ENCODE assay signal across 1 cellular context in the genomic region with DNA sequence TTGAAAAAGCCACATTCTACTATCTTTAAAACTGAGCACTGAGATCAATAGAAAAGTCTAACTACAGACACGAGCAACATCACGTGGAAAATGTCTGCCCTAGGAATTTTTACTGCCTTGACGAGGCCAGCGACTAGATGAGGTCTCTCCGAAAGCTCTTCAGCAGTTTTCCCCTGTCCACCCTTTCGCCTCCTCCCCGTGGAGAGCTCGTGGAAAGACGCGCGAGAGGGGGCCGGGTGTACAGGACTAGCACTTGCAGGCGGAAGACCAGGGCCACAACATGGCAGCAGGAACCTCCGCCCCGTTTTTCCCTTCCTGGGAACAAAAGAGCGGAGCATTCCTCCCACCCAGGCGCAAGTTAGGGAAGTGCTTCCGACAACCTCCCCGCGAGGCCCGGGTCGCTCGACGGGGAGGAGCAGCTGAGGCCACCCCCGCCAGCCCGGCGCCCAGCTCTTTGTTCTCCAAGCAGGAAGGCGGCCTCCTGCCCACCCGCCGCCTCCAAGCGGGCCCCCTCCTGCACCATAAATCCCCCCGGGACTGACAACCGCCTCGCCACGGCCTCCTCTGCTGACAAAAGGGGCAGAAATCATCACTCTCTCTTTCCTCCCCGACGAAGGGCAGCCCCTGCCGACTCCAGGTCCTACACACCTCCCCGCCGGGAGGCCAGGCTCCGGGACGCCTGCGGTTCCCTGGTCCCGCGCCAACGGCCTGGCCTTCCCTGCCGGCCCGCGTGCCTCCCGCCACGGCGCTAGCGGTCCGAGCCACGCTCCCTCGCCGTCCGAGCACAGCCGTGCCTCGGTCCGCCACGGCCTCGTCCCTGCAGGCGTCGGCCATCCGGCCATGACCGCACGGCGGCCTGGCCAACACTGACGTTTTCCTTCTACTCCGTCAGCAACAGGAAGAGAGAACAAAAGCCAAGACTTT.
TF ChIP-seq lines count a peak whose summit lies in the region.

No MANE protein-coding gene starts in this region.

TF ChIP-seq in GM12878, 131 proteins besides CTCF, POLR2A, EP300 and RAD21 (continued from another document and continues in another):
- TF ChIP-seq, protein P1, sequence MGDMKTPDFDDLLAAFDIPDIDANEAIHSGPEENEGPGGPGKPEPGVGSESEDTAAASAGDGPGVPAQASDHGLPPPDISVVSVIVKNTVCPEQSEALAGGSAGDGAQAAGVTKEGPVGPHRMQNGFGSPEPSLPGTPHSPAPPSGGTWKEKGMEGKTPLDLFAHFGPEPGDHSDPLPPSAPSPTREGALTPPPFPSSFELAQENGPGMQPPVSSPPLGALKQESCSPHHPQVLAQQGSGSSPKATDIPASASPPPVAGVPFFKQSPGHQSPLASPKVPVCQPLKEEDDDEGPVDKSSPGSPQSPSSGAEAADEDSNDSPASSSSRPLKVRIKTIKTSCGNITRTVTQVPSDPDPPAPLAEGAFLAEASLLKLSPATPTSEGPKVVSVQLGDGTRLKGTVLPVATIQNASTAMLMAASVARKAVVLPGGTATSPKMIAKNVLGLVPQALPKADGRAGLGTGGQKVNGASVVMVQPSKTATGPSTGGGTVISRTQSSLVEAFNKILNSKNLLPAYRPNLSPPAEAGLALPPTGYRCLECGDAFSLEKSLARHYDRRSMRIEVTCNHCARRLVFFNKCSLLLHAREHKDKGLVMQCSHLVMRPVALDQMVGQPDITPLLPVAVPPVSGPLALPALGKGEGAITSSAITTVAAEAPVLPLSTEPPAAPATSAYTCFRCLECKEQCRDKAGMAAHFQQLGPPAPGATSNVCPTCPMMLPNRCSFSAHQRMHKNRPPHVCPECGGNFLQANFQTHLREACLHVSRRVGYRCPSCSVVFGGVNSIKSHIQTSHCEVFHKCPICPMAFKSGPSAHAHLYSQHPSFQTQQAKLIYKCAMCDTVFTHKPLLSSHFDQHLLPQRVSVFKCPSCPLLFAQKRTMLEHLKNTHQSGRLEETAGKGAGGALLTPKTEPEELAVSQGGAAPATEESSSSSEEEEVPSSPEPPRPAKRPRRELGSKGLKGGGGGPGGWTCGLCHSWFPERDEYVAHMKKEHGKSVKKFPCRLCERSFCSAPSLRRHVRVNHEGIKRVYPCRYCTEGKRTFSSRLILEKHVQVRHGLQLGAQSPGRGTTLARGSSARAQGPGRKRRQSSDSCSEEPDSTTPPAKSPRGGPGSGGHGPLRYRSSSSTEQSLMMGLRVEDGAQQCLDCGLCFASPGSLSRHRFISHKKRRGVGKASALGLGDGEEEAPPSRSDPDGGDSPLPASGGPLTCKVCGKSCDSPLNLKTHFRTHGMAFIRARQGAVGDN (IDR thresholded peaks at IDR 0.05) = no peak; the same call in 1 of the 2 replicates
- TF ChIP-seq TCF3 (IDR thresholded peaks at IDR 0.05; ENCODE audit: borderline replicate concordance, insufficient read depth, low read depth, low read length) = no peak
- TF ChIP-seq ZNF207 (IDR thresholded peaks at IDR 0.05; ENCODE audit: borderline replicate concordance) = no peak
- TF ChIP-seq, protein P2, sequence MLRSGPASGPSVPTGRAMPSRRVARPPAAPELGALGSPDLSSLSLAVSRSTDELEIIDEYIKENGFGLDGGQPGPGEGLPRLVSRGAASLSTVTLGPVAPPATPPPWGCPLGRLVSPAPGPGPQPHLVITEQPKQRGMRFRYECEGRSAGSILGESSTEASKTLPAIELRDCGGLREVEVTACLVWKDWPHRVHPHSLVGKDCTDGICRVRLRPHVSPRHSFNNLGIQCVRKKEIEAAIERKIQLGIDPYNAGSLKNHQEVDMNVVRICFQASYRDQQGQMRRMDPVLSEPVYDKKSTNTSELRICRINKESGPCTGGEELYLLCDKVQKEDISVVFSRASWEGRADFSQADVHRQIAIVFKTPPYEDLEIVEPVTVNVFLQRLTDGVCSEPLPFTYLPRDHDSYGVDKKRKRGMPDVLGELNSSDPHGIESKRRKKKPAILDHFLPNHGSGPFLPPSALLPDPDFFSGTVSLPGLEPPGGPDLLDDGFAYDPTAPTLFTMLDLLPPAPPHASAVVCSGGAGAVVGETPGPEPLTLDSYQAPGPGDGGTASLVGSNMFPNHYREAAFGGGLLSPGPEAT (IDR thresholded peaks at IDR 0.05; ENCODE audit: low read depth) = no peak
- TF ChIP-seq MXI1 (IDR thresholded peaks at IDR 0.05; ENCODE audit: low read depth, low read length) = no peak
- peak; percentile 47 for TF ChIP-seq BACH1 (IDR thresholded peaks at IDR 0.05; ENCODE audit: borderline replicate concordance)
- TF ChIP-seq ZSCAN29 (IDR thresholded peaks at IDR 0.05) = no peak
- no peak for TF ChIP-seq RCOR1 (conservative IDR thresholded peaks at IDR 0.05; ENCODE audit: low read depth, low read length)
- TF ChIP-seq NKRF (conservative IDR thresholded peaks at IDR 0.05) = no peak; the same call in none of the 2 replicates
- TF ChIP-seq LARP7 (IDR thresholded peaks at IDR 0.05) = peak; percentile 89
- TF ChIP-seq, protein P3, sequence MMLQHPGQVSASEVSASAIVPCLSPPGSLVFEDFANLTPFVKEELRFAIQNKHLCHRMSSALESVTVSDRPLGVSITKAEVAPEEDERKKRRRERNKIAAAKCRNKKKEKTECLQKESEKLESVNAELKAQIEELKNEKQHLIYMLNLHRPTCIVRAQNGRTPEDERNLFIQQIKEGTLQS (IDR thresholded peaks at IDR 0.05; ENCODE audit: borderline replicate concordance, extremely low read depth, low read depth, low read length) = no peak
- TF ChIP-seq SPI1 (IDR thresholded peaks at IDR 0.05; ENCODE audit: borderline replicate concordance, insufficient read depth, low read depth, low read length) = no peak
- TF ChIP-seq SMAD5 (IDR thresholded peaks at IDR 0.05; ENCODE audit: low read depth) = no peak
- TF ChIP-seq SREBF1 (IDR thresholded peaks at IDR 0.05; ENCODE audit: low read length) = no peak
- no peak for TF ChIP-seq PAX8 (IDR thresholded peaks at IDR 0.05)
- TF ChIP-seq GABPA (IDR thresholded peaks at IDR 0.05; ENCODE audit: low read depth) = no peak
- no peak for TF ChIP-seq IRF4 (IDR thresholded peaks at IDR 0.05; ENCODE audit: low read depth, low read length)
- TF ChIP-seq EZH2 (IDR thresholded peaks at IDR 0.05; ENCODE audit: borderline replicate concordance, control insufficient read depth, low read depth, low read length) = no peak
- TF ChIP-seq POLR2AphosphoS5 (IDR thresholded peaks at IDR 0.05; ENCODE audit: low read length) = peak; percentile 51
- TF ChIP-seq WRNIP1 (IDR thresholded peaks at IDR 0.05; ENCODE audit: borderline replicate concordance, low read depth, low read length) = no peak
- TF ChIP-seq SREBF2 (IDR thresholded peaks at IDR 0.05; ENCODE audit: low read length) = no peak
- TF ChIP-seq NFIC (IDR thresholded peaks at IDR 0.05; ENCODE audit: low read depth, low read length) = no peak
- TF ChIP-seq HDAC6 (IDR thresholded peaks at IDR 0.05; ENCODE audit: unreplicated experiment) = no peak
- TF ChIP-seq HDGF (IDR thresholded peaks at IDR 0.05) = no peak
- TF ChIP-seq NRF1 (conservative IDR thresholded peaks at IDR 0.05; ENCODE audit: low read depth, low read length) = no peak
- TF ChIP-seq KAT2A (conservative IDR thresholded peaks at IDR 0.05; ENCODE audit: control insufficient read depth, low read depth, low read length) = no peak
- TF ChIP-seq SMARCA5 (IDR thresholded peaks at IDR 0.05) = no peak; the same call in 1 of the 2 replicates
- no peak for TF ChIP-seq ATF7 (IDR thresholded peaks at IDR 0.05; ENCODE audit: low read depth)
- TF ChIP-seq NFYA (IDR thresholded peaks at IDR 0.05; ENCODE audit: borderline replicate concordance, low read depth, low read length) = no peak
- no peak for TF ChIP-seq SKIL (IDR thresholded peaks at IDR 0.05; ENCODE audit: low read depth, poor library complexity, severe bottlenecking)
- TF ChIP-seq EED (IDR thresholded peaks at IDR 0.05; ENCODE audit: low read depth) = peak; percentile 47
- TF ChIP-seq, protein P4, sequence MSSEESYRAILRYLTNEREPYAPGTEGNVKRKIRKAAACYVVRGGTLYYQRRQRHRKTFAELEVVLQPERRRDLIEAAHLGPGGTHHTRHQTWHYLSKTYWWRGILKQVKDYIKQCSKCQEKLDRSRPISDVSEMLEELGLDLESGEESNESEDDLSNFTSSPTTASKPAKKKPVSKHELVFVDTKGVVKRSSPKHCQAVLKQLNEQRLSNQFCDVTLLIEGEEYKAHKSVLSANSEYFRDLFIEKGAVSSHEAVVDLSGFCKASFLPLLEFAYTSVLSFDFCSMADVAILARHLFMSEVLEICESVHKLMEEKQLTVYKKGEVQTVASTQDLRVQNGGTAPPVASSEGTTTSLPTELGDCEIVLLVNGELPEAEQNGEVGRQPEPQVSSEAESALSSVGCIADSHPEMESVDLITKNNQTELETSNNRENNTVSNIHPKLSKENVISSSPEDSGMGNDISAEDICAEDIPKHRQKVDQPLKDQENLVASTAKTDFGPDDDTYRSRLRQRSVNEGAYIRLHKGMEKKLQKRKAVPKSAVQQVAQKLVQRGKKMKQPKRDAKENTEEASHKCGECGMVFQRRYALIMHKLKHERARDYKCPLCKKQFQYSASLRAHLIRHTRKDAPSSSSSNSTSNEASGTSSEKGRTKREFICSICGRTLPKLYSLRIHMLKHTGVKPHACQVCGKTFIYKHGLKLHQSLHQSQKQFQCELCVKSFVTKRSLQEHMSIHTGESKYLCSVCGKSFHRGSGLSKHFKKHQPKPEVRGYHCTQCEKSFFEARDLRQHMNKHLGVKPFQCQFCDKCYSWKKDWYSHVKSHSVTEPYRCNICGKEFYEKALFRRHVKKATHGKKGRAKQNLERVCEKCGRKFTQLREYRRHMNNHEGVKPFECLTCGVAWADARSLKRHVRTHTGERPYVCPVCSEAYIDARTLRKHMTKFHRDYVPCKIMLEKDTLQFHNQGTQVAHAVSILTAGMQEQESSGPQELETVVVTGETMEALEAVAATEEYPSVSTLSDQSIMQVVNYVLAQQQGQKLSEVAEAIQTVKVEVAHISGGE (CRISPR knock-in tag; IDR thresholded peaks at IDR 0.05) = 0 out of 2 replicates have a peak, but pooled peaks have one; percentile 12
- TF ChIP-seq GATAD2B (conservative IDR thresholded peaks at IDR 0.05; ENCODE audit: low read depth) = peak; percentile 73
- TF ChIP-seq, protein P5, sequence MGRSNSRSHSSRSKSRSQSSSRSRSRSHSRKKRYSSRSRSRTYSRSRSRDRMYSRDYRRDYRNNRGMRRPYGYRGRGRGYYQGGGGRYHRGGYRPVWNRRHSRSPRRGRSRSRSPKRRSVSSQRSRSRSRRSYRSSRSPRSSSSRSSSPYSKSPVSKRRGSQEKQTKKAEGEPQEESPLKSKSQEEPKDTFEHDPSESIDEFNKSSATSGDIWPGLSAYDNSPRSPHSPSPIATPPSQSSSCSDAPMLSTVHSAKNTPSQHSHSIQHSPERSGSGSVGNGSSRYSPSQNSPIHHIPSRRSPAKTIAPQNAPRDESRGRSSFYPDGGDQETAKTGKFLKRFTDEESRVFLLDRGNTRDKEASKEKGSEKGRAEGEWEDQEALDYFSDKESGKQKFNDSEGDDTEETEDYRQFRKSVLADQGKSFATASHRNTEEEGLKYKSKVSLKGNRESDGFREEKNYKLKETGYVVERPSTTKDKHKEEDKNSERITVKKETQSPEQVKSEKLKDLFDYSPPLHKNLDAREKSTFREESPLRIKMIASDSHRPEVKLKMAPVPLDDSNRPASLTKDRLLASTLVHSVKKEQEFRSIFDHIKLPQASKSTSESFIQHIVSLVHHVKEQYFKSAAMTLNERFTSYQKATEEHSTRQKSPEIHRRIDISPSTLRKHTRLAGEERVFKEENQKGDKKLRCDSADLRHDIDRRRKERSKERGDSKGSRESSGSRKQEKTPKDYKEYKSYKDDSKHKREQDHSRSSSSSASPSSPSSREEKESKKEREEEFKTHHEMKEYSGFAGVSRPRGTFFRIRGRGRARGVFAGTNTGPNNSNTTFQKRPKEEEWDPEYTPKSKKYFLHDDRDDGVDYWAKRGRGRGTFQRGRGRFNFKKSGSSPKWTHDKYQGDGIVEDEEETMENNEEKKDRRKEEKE (IDR thresholded peaks at IDR 0.05) = no peak
- TF ChIP-seq HCFC1 (IDR thresholded peaks at IDR 0.05; ENCODE audit: low read length) = no peak
- peak; percentile 54 for TF ChIP-seq MEF2B (IDR thresholded peaks at IDR 0.05; ENCODE audit: partially characterized antibody, poor library complexity, severe bottlenecking)
- no peak for TF ChIP-seq MAX (IDR thresholded peaks at IDR 0.05; ENCODE audit: low read depth, low read length)
- no peak for TF ChIP-seq PML (IDR thresholded peaks at IDR 0.05; ENCODE audit: low read length)
- no peak for TF ChIP-seq SIX5 (IDR thresholded peaks at IDR 0.05; ENCODE audit: low read depth, low read length, severe bottlenecking)
- no peak for TF ChIP-seq CHD4 (IDR thresholded peaks at IDR 0.05)
- TF ChIP-seq NFXL1 (IDR thresholded peaks at IDR 0.05; ENCODE audit: borderline replicate concordance) = no peak
- TF ChIP-seq CEBPB (IDR thresholded peaks at IDR 0.05; ENCODE audit: borderline replicate concordance in 1 of 2, low read depth in 2 of 2, low read length in 2 of 2) = no peak
